8 cellular contexts compared by ENCODE assay signal in the genomic region with DNA sequence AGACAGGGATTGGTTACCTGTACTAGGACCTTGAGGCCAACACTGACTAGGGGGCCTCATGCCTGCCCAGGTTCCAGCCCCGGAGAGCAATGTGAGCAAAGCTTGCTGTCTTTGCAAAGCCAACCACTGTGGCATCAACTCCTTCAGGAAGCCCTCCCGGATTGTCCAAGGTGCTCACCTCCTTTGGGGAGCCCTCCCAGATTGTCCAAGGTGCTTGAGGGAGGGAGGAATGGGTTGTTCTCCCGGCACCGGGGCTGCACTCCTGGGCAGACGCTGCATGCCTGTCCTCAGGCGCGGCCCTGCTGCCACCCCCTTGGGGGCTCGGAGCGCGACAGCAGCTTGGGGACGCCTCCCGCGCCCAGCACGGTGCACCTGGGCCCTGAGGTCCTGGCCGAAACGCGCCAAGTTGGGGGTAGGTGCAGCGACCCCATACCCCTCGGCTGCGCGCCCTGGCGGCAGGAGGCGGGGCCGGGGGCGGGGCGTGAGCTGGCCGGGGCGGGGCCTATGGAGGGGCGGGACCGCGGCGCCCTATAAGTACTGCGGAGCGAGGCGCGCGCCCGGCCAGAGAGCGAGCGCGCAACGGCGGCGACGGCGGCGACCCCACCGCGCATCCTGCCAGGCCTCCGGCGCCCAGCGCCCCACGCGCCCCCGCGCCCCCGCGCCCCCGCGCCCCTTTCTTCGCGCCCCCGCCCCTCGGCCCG. TPM values are rescaled to one million over a fixed set of nuclear protein-coding genes. Genes with fewer than 3 reads are reported as not detected.
A peak's percentile ranks its signal among the peaks of the same experiment; 100 is the strongest.
DNase-seq lines count a peak whose midpoint lies in the region; ATAC-seq and TF ChIP-seq lines count a peak whose summit lies in the region.

A gene with protein sequence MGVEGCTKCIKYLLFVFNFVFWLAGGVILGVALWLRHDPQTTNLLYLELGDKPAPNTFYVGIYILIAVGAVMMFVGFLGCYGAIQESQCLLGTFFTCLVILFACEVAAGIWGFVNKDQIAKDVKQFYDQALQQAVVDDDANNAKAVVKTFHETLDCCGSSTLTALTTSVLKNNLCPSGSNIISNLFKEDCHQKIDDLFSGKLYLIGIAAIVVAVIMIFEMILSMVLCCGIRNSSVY (plus strand): TSS at position 560 of the 701 bp plus-strand sequence. CDS start 240 bp downstream, outside the sequence.

- H3K27me3 ChIP-seq in muscle layer of duodenum (ENCODE audit: low read depth, low read length), result no peaks in the 10 kb centered on the region

- peak within 1 kb of the TSS; percentile 94 for H3K27ac ChIP-seq in muscle layer of duodenum (ENCODE audit: low read length)

- no peaks in the 10 kb centered on the region for H3K36me3 ChIP-seq in muscle layer of duodenum (ENCODE audit: control insufficient read depth in 1 of 2, insufficient read depth in 2 of 2, low read length in 2 of 2)

- H3K4me1 ChIP-seq in muscle layer of duodenum (ENCODE audit: control insufficient read depth in 1 of 2, insufficient read depth in 2 of 2, low read length in 2 of 2), result peaks cover 5 to 33% of the 10 kb centered on the region in 2 donors

- ATAC-seq in GM21381 (IDR thresholded peaks at IDR 0.05; ENCODE audit: unreplicated experiment) (peak; percentile 41), GM19324 (IDR thresholded peaks at IDR 0.05; ENCODE audit: low FRiP score, unreplicated experiment) (no peak)

- H3K4me3 ChIP-seq in epithelial cell of proximal tubule (ENCODE audit: low read depth, low read length), result peak within 1 kb of the TSS; percentile 83
- peak within 1 kb of the TSS; percentile 72 to 81 for H3K4me3 ChIP-seq in muscle layer of duodenum (ENCODE audit: low read depth in 1 of 2, low read length in 2 of 2)

- no peaks in the 10 kb centered on the region for H3K9me3 ChIP-seq in muscle layer of duodenum (ENCODE audit: control insufficient read depth in 1 of 2, low read length in 2 of 2)

- no peak for TF ChIP-seq CTCF in epithelial cell of proximal tubule (conservative IDR thresholded peaks at IDR 0.05; ENCODE audit: low read depth, low read length)

- peak; percentile 56 for DNase-seq in CD1c-positive myeloid dendritic cell (ENCODE audit: extremely low spot score)
- DNase-seq in NCI-H2227 (lab: John Stamatoyannopoulos, UW; ENCODE audit: unreplicated experiment), result peak; percentile 70
- DNase-seq in activated T-cell treated with anti-CD3 and anti-CD28 coated beads for 48 hours (ENCODE audit: low read depth), result peak; percentile 58
- no peak for DNase-seq in epithelial cell of proximal tubule (ENCODE audit: low read depth)
- DNase-seq in stimulated activated naive CD4-positive, alpha-beta T cell treated with Interleukin-2 at 50 U/mL for 16 hours (lab: John Stamatoyannopoulos, UW), result peak; percentile 38

RNA-seq across cellular contexts. Expression of the gene that starts here (rescaled TPM):
- total RNA-seq in epithelial cell of proximal tubule, result 179 and 183 TPM in 2 replicates
